Comparison of ENCODE assay signal across 20 cellular contexts in the genomic region with DNA sequence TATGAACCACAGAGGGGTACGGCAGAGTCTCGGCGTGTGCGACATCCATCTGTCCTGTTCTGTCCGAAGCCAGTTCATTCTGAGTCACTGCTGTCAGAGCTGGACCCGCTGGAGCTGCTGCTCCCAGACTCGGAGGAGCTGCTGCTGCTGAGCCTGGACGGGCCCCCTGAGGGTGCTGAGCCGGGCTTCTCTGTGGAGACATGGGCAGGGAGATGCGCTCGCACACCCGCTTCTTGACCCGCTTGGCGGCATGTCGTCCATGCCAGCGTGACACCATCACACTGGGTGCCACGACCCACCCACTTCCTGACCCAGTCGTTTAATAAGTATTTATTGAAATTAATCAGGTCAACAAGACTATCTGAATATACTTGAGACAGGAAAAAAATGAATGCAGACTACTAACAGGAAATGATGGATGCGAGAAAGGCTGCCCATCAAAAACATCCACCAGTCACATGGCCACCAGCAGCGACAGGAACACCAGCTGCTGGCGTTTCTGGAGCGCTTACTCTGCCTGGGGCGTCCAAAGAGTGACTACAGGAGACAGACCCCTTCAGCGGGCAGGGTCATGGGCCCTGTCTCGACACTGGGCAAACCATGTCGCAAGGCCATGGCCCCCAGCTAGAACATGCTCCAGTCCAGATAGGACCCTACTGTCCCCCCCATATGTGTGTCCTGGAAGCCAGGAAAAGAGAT.
"Had no signal": no experiment of that assay in that cellular context is flagged by ENCODE, and none has a peak within 500 bp of the region (broad histone marks: within the 10 kb centered on the region; RNA-seq: fewer than 3 reads in every experiment).

No MANE protein-coding gene starts in this region.

- H3K9ac ChIP-seq: KMS-11 had no signal

- DNase-seq: activated CD4-positive, alpha-beta T cell treated with anti-CD3 and anti-CD28 coated beads for 4 hours; activated CD8-positive, alpha-beta memory T cell treated with anti-CD3 and anti-CD28 coated beads, Interleukin-2, amount 50 U/mL, for 48 hours; activated CD8-positive, alpha-beta T cell treated with anti-CD3 and anti-CD28 coated beads for 36 hours; activated effector memory CD4-positive, alpha-beta T cell treated with anti-CD3 and anti-CD28 coated beads, Interleukin-2, amount 50 U/mL, for 16 hours; activated naive CD4-positive, alpha-beta T cell treated with Interleukin-2 at 50 U/mL for 16 hours; activated T-cell treated with anti-CD3 and anti-CD28 coated beads, Interleukin-2, amount 50 U/mL, for 4 hours; central memory CD4-positive, alpha-beta T cell; NCI-H1092; NCI-H1417; NCI-H1930; NCI-H2171; NCI-H2227 treated with DMSO at 0.1 percent for 48 hours; NCI-H526 treated with DMSO at 0.1 percent for 48 hours; NK-92 treated with Interleukin-12 subunit alpha and Interleukin-12 subunit beta, amount 100 ng/mL, for 24 hours; OCI-M1; SHP77 treated with DMSO at 0.1 percent for 48 hours had no signal

- H3K27me3 ChIP-seq: breast epithelium, Peyer's patch had no signal

- H3K9me3 ChIP-seq: breast epithelium, Peyer's patch had no signal

- H3K4me2 ChIP-seq: KMS-11 had no signal

- H3K27ac ChIP-seq: breast epithelium, KMS-11, Peyer's patch had no signal

- H3K4me1 ChIP-seq: breast epithelium, Peyer's patch had no signal

- H3K4me3 ChIP-seq: breast epithelium, Peyer's patch had no signal

- ATAC-seq: activated CD4-positive, CD25-positive, alpha-beta regulatory T cell treated with anti-CD3 and anti-CD28 coated beads, Interleukin-2, amount 50 U/mL, for 24 hours; activated CD8-positive, alpha-beta T cell treated with anti-CD3 and anti-CD28 coated beads for 36 hours; activated T-cell treated with anti-CD3 and anti-CD28 coated beads, Interleukin-2, amount 50 U/mL, for 4 hours had no signal
